In the genomic region with DNA sequence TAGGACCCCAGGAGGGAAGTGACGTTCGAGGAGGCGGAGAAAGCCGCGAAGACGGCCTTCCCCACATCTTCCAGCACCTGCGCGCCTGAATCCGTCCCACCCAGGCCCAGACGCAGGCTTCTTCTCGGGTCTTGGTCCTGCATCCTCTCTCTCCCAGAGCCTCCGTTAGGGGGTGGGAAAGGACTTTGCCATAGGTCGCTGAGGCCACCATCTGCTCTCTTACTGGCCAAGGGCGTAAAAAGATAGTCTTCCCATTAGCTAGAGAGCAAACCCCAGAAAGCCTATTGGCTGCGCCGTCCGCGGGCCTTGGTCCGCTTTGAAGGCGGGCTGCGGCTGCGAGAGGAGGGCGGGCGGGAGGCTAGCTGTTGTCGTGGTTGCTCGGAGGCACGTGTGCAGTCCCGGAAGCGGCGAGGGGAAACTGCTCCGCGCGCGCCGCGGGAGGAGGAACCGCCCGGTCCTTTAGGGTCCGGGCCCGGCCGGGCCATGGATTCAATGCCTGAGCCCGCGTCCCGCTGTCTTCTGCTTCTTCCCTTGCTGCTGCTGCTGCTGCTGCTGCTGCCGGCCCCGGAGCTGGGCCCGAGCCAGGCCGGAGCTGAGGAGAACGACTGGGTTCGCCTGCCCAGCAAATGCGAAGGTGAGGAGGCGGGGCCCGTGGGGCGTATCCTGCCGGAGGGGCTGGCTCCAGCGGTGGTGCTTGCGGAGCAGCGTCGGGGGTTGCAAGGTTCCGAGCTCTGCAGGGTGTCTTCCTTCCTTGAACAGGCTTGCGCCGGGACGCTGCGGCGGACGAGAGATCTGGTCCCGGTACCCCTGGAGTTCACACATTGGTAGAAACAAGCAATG, we compare ENCODE assay signal across 8 cellular contexts. TPM values are rescaled to one million over a fixed set of nuclear protein-coding genes. Genes with fewer than 3 reads are reported as not detected.
A peak's percentile ranks its signal among the peaks of the same experiment; 100 is the strongest.
DNase-seq lines count a peak whose midpoint lies in the region; FAIRE-seq and TF ChIP-seq lines count a peak whose summit lies in the region.

TSS of gene CNPY3 (plus strand) at position 393 of the 840 bp plus-strand sequence. CDS start at position 484, 91 bp downstream.

- no peaks in the 10 kb centered on the region for H3K9me3 ChIP-seq in neutrophil

- no peak for TF ChIP-seq CTCF in HFF-Myc (IDR thresholded peaks at IDR 0.05; ENCODE audit: low read depth, low read length, missing control alignments)
- peak; percentile 34 for TF ChIP-seq CTCF in neutrophil (IDR thresholded peaks at IDR 0.05)

- H3K36me3 Mint-ChIP-seq in activated naive CD4-positive, alpha-beta T cell treated with anti-CD3 and anti-CD28 coated beads for 36 hours (ENCODE audit: low read depth) = peaks cover 21% of the 10 kb centered on the region

- peaks cover 7% of the 10 kb centered on the region for H3K36me3 ChIP-seq in neutrophil

- peak within 1 kb of the TSS; percentile 100 for H3K27ac ChIP-seq in neutrophil
- peak within 1 kb of the TSS; percentile 79 for H3K27ac ChIP-seq in substantia nigra (ENCODE audit: low read depth, low read length, poor library complexity, severe bottlenecking)

- no peaks in the 10 kb centered on the region for H3K9me3 Mint-ChIP-seq in activated naive CD4-positive, alpha-beta T cell treated with anti-CD3 and anti-CD28 coated beads for 36 hours

- FAIRE-seq in frontal cortex (lab: Jason Lieb, UNC) = no peak

- DNase-seq in GM03348 (ENCODE audit: low spot score) = peak; percentile 97
- peak; percentile 98 for DNase-seq in HFF-Myc (ENCODE audit: extremely low read depth, low read depth)
- DNase-seq in NAMALWA (ENCODE audit: low spot score) = peak; percentile 99
- DNase-seq in SK-N-DZ (ENCODE audit: low spot score) = peak; percentile 100
- DNase-seq in activated naive CD4-positive, alpha-beta T cell treated with anti-CD3 and anti-CD28 coated beads for 36 hours = peak; percentile 98
- DNase-seq in frontal cortex (ENCODE audit: low spot score in 2 of 2) = peak; percentile 86 to 87
- DNase-seq in substantia nigra (lab: John Stamatoyannopoulos, UW) = peak; percentile 69 to 99 (median 89)

- intact Hi-C loops in activated naive CD4-positive, alpha-beta T cell treated with anti-CD3 and anti-CD28 coated beads for 36 hours (cut with micrococcal nuclease) = loop anchor here (1.0 to 5.0 kb wide), 12 partner anchors 39 to 641 kb away; partner anchors contain the start of genes ABCC10, BICRAL, KLC4 and KLHDC3

- H3K4me3 Mint-ChIP-seq in activated naive CD4-positive, alpha-beta T cell treated with anti-CD3 and anti-CD28 coated beads for 36 hours = peak within 1 kb of the TSS; percentile 100

- H3K27me3 ChIP-seq in neutrophil = no peaks in the 10 kb centered on the region

- H3K4me1 Mint-ChIP-seq in activated naive CD4-positive, alpha-beta T cell treated with anti-CD3 and anti-CD28 coated beads for 36 hours (ENCODE audit: low read depth) = peaks cover 40% of the 10 kb centered on the region

- CTCF ChIA-PET in activated naive CD4-positive, alpha-beta T cell treated with anti-CD3 and anti-CD28 coated beads for 36 hours (lab: Charles Lee) = interaction anchor here (0.5 to 2.5 kb wide), 13 partner anchors 10 to 291 kb away, joined by 3 to 8 read pairs (median 4); partner anchors contain the start of gene PPP2R5D

- H3K4me3 ChIP-seq in HFF-Myc (replicated peaks; ENCODE audit: low read depth, low read length) (peak within 1 kb of the TSS; percentile 77), neutrophil (ENCODE audit: low read depth in 1 of 2, low read length in 1 of 2) (peak within 1 kb of the TSS; percentile 79 to 100)

- H3K4me1 ChIP-seq in neutrophil (ENCODE audit: control insufficient read depth in 1 of 2, insufficient read depth in 1 of 2, low read depth in 1 of 2, low read length in 1 of 2) = peaks cover 50 to 56% of the 10 kb centered on the region in 2 experiments

- H3K27me3 Mint-ChIP-seq in activated naive CD4-positive, alpha-beta T cell treated with anti-CD3 and anti-CD28 coated beads for 36 hours (ENCODE audit: low read depth) = no peaks in the 10 kb centered on the region

- H3K27ac Mint-ChIP-seq in activated naive CD4-positive, alpha-beta T cell treated with anti-CD3 and anti-CD28 coated beads for 36 hours = peak within 1 kb of the TSS; percentile 100

RNA-seq across cellular contexts. Expression of gene CNPY3, which starts in this region (rescaled TPM):
- polyA plus RNA-seq in SK-N-DZ (2014; cell fraction: cytosol; rRNA removed) = 84.3 and 90.7 TPM in 2 replicates
- polyA plus RNA-seq in SK-N-DZ (2014; cell fraction: nucleus; rRNA removed) = 37.7 and 51.1 TPM in 2 replicates
- total RNA-seq in activated naive CD4-positive, alpha-beta T cell treated with anti-CD3 and anti-CD28 coated beads for 36 hours = 10 to 100 TPM; 37.6 to 41.0 TPM
- total RNA-seq in frontal cortex = 14.7 TPM

Comparison
In these comparisons a context has a peak if more than half of its experiments do, and no peak if none do; other contexts are left out.
1. Peak in every context shown above with its lines: DNase-seq, H3K4me3 ChIP-seq and H3K27ac ChIP-seq.